ENCODE assay signal across 15 cellular contexts in genomic region chr9:121863931-121864330, GRCh38.
"Had no signal": no experiment of that assay in that cellular context is flagged by ENCODE, and none has a peak within 500 bp of the region (broad histone marks: within the 10 kb centered on the region; RNA-seq: fewer than 3 reads in every experiment).

No MANE protein-coding gene starts in this region.

- H2AFZ ChIP-seq: neural progenitor cell, parathyroid adenoma had no signal

- H3K79me2 ChIP-seq: parathyroid adenoma had no signal

- H3K36me3 ChIP-seq: neural progenitor cell, thyroid gland had no signal

- FAIRE-seq: islet of Langerhans had no signal

- H3K4me1 ChIP-seq: gastroesophageal sphincter had no signal

- H3K27me3 ChIP-seq: gastroesophageal sphincter, heart right ventricle, neural progenitor cell, thyroid gland had no signal

- H3K4me2 ChIP-seq: neural progenitor cell had no signal

- ATAC-seq: activated T-cell treated with anti-CD3 and anti-CD28 coated beads, Interleukin-2, amount 50 U/mL, for 72 hours; gastroesophageal sphincter; heart right ventricle; left lobe of liver; stimulated activated memory B cell treated with anti-CD40 and anti-IgM and Interleukin-4, amounts not matched to agents 10 μg/mL and 1 μg/mL and 100 μg/mL, for 72 hours had no signal

- H3K9me3 ChIP-seq: gastroesophageal sphincter, heart right ventricle, thyroid gland had no signal

- DNase-seq: activated CD4-positive, alpha-beta T cell treated with anti-CD3 and anti-CD28 coated beads, Interleukin-2, amount 10 ng/mL, durations not matched to agents 7 days and 5 days; activated CD8-positive, alpha-beta memory T cell treated with anti-CD3 and anti-CD28 coated beads, Interleukin-2, amount 50 U/mL, for 48 hours; activated naive CD8-positive, alpha-beta T cell treated with anti-CD3 and anti-CD28 coated beads for 36 hours; activated T-cell treated with anti-CD3 and anti-CD28 coated beads, Interleukin-2, amount 50 U/mL, for 72 hours; heart right ventricle; naive B cell; stimulated activated CD4-positive, alpha-beta T cell treated with anti-CD3 and anti-CD28 coated beads, Interleukin-12 subunit alpha, Interleukin-12 subunit beta, amount 100 ng/mL, for 4 hours; T-helper 9 cell; thyroid gland had no signal

- H3K27ac ChIP-seq: gastroesophageal sphincter, heart right ventricle, neural progenitor cell, parathyroid adenoma, thyroid gland had no signal

- H3K4me3 ChIP-seq: gastroesophageal sphincter, heart right ventricle, neural progenitor cell, thyroid gland had no signal

- H3K9ac ChIP-seq: neural progenitor cell, parathyroid adenoma had no signal
